In genomic region chr18:76771132-76771824, GRCh38 we compare ENCODE assay signal across 15 cellular contexts. TPM values are rescaled to one million over a fixed set of nuclear protein-coding genes. Genes with fewer than 3 reads are reported as not detected.
A peak's percentile ranks its signal among the peaks of the same experiment; 100 is the strongest.
DNase-seq lines count a peak whose midpoint lies in the region; ATAC-seq and TF ChIP-seq lines count a peak whose summit lies in the region.
"Had no signal": no experiment of that assay in that cellular context is flagged by ENCODE, and none has a peak within 500 bp of the region (broad histone marks: within the 10 kb centered on the region; RNA-seq: fewer than 3 reads in every experiment).

No MANE protein-coding gene starts in this region.

- no peak overlapping the region for H3K27ac ChIP-seq in hepatocyte
- H3K27ac ChIP-seq in CD8-positive, alpha-beta T cell (ENCODE audit: low read depth, low read length), result no peak overlapping the region
- H3K27ac ChIP-seq: KMS-11, Peyer's patch had no signal

- peak overlapping the region; percentile 49 for H2AFZ ChIP-seq in hepatocyte

- no peaks in the 10 kb centered on the region for H3K36me3 ChIP-seq in hepatocyte (replicated peaks; ENCODE audit: insufficient read depth, low read depth)
- no peaks in the 10 kb centered on the region for H3K36me3 ChIP-seq in CD8-positive, alpha-beta T cell (ENCODE audit: insufficient read depth, low read length)
- no peaks in the 10 kb centered on the region for H3K36me3 ChIP-seq in BE2C
- H3K36me3 ChIP-seq: MG63, Peyer's patch had no signal

- DNase-seq in Ammon's horn (ENCODE audit: low spot score) (peak; percentile 30), NCI-H82 treated with DMSO at 0.1 percent for 48 hours (lab: John Stamatoyannopoulos, UW; ENCODE audit: unreplicated experiment) (peak; percentile 23), hepatocyte (ENCODE audit: low spot score) (no peak), progenitor cell of endocrine pancreas (ENCODE audit: low spot score, unreplicated experiment) (no peak), BE2C (no peak)
- DNase-seq in CD8-positive, alpha-beta T cell, result no peak
- DNase-seq in stimulated activated CD8-positive, alpha-beta memory T cell treated with anti-CD3 and anti-CD28 coated beads, Interleukin-4, amount 100 ng/mL, for 48 hours, result no peak
- DNase-seq: MG63, NCI-H1105, NCI-H187 treated with DMSO at 0.1 percent for 48 hours, NCI-H510A, Peyer's patch, SHP77 treated with DMSO at 0.1 percent for 48 hours had no signal

- H3K9me3 Mint-ChIP-seq in progenitor cell of endocrine pancreas (ENCODE audit: low read depth), result peaks cover 22% of the 10 kb centered on the region
- H3K9me3 Mint-ChIP-seq in CD8-positive, alpha-beta T cell, result peaks cover 11% of the 10 kb centered on the region

- POLR2A ChIA-PET in CD8-positive, alpha-beta T cell (lab: Charles Lee), result no interaction called here

- H3K4me3 ChIP-seq in hepatocyte, result no peak overlapping the region
- no peak overlapping the region for H3K4me3 ChIP-seq in CD8-positive, alpha-beta T cell (ENCODE audit: low read depth, low read length)
- H3K4me3 ChIP-seq in BE2C (ENCODE audit: low read depth, low read length), result no peak overlapping the region
- H3K4me3 ChIP-seq: MG63, Peyer's patch had no signal

- no peak for TF ChIP-seq CTCF in hepatocyte (IDR thresholded peaks at IDR 0.05; ENCODE audit: poor library complexity)
- TF ChIP-seq CTCF in progenitor cell of endocrine pancreas (IDR thresholded peaks at IDR 0.05; ENCODE audit: unreplicated experiment), result no peak
- TF ChIP-seq CTCF in CD8-positive, alpha-beta T cell (IDR thresholded peaks at IDR 0.05), result no peak
- TF ChIP-seq CTCF in BE2C (IDR thresholded peaks at IDR 0.05; ENCODE audit: low read depth, low read length), result no peak

- H3K27me3 ChIP-seq in hepatocyte (no peaks in the 10 kb centered on the region), BE2C (no peaks in the 10 kb centered on the region)
- no peaks in the 10 kb centered on the region for H3K27me3 ChIP-seq in CD8-positive, alpha-beta T cell (ENCODE audit: insufficient read depth, low read length)
- H3K27me3 ChIP-seq: MG63, Peyer's patch had no signal

- ATAC-seq in CD8-positive, alpha-beta T cell, result no peak
- ATAC-seq in HG02610 (IDR thresholded peaks at IDR 0.05; ENCODE audit: unreplicated experiment), result no peak

- 57% methylated on average over 15 of the region's 15 CpGs for WGBS in hepatocyte (ENCODE audit: low lambda C conversion rate, missing lambda C conversion rate)

- peak overlapping the region; percentile 64 for H3K4me2 ChIP-seq in hepatocyte
- H3K4me2 ChIP-seq: KMS-11 had no signal

- peaks cover 2% of the 10 kb centered on the region for H3K36me3 Mint-ChIP-seq in progenitor cell of endocrine pancreas (ENCODE audit: insufficient read depth)
- H3K36me3 Mint-ChIP-seq in CD8-positive, alpha-beta T cell, result no peaks in the 10 kb centered on the region

- CTCF ChIA-PET in CD8-positive, alpha-beta T cell (lab: Charles Lee), result no interaction called here

- H3K79me2 ChIP-seq in hepatocyte, result no peaks in the 10 kb centered on the region

- no peaks in the 10 kb centered on the region for H3K4me1 ChIP-seq in hepatocyte (ENCODE audit: insufficient read depth)
- H3K4me1 ChIP-seq in CD8-positive, alpha-beta T cell (ENCODE audit: insufficient read depth, low read length), result no peaks in the 10 kb centered on the region
- no peaks in the 10 kb centered on the region for H3K4me1 ChIP-seq in BE2C
- H3K4me1 ChIP-seq: Peyer's patch had no signal

- intact Hi-C loops in CD8-positive, alpha-beta T cell (cut with DNase I, micrococcal nuclease), result no loop called here

- no peaks in the 10 kb centered on the region for H3K9me3 ChIP-seq in hepatocyte (ENCODE audit: low read depth)
- no peaks in the 10 kb centered on the region for H3K9me3 ChIP-seq in CD8-positive, alpha-beta T cell (ENCODE audit: low read length)
- H3K9me3 ChIP-seq in BE2C, result no peaks in the 10 kb centered on the region
- H3K9me3 ChIP-seq: Peyer's patch had no signal

- no peaks in the 10 kb centered on the region for H3K27me3 Mint-ChIP-seq in progenitor cell of endocrine pancreas
- H3K27me3 Mint-ChIP-seq in CD8-positive, alpha-beta T cell (ENCODE audit: low read depth), result peaks cover 33% of the 10 kb centered on the region

- no peaks in the 10 kb centered on the region for H3K9me2 ChIP-seq in hepatocyte (replicated peaks; ENCODE audit: insufficient read depth)

- no peak overlapping the region for H3K4me3 Mint-ChIP-seq in progenitor cell of endocrine pancreas (ENCODE audit: low read depth)
- H3K4me3 Mint-ChIP-seq in CD8-positive, alpha-beta T cell, result no peak overlapping the region

- no peaks in the 10 kb centered on the region for H4K20me1 ChIP-seq in hepatocyte (ENCODE audit: insufficient read depth, poor library complexity, severe bottlenecking)

- H3K27ac Mint-ChIP-seq in progenitor cell of endocrine pancreas, result peak overlapping the region; percentile 59
- no peak overlapping the region for H3K27ac Mint-ChIP-seq in CD8-positive, alpha-beta T cell

- peaks cover 17% of the 10 kb centered on the region for H3K4me1 Mint-ChIP-seq in progenitor cell of endocrine pancreas (ENCODE audit: low read depth)
- no peaks in the 10 kb centered on the region for H3K4me1 Mint-ChIP-seq in CD8-positive, alpha-beta T cell (ENCODE audit: low read depth)

RNA-seq across cellular contexts. Expression of gene ZNF236, which starts 51.1 kb away (rescaled TPM):
- total RNA-seq in hepatocyte (7.5 and 8.2 TPM in 2 replicates), progenitor cell of endocrine pancreas (28.9 and 32.5 TPM in 2 replicates)
- 7.4 and 8.5 TPM in 2 replicates for polyA plus RNA-seq in hepatocyte
- 10 to 100 TPM; 24.9 to 25.4 TPM for total RNA-seq in CD8-positive, alpha-beta T cell
- 4.1 TPM for polyA plus RNA-seq in BE2C (2012; ENCODE audit: insufficient read depth, insufficient read length, low read depth)

Comparison
In these comparisons a context has a peak if more than half of its experiments do, and no peak if none do; other contexts are left out.
1. DNase-seq: peak in Ammon's horn (single experiment) and NCI-H82 treated with DMSO at 0.1 percent for 48 hours (single experiment); none in hepatocyte (single experiment), progenitor cell of endocrine pancreas (single experiment), CD8-positive, alpha-beta T cell (0 of 7), BE2C (single experiment) and stimulated activated CD8-positive, alpha-beta memory T cell treated with anti-CD3 and anti-CD28 coated beads, Interleukin-4, amount 100 ng/mL, for 48 hours (single experiment).